Comparison of ENCODE assay signal across 8 cellular contexts in genomic region chr1:171081220-171081993, GRCh38. TPM values are rescaled to one million over a fixed set of nuclear protein-coding genes. Genes with fewer than 3 reads are reported as not detected.
A peak's percentile ranks its signal among the peaks of the same experiment; 100 is the strongest.
DNase-seq lines count a peak whose midpoint lies in the region; ATAC-seq and TF ChIP-seq lines count a peak whose summit lies in the region.

No MANE protein-coding gene starts in this region.

- no peak overlapping the region for H3K9ac ChIP-seq in endodermal cell (ENCODE audit: extremely low read depth, low read length, poor library complexity, severe bottlenecking)

- no peak overlapping the region for H3K27ac ChIP-seq in endodermal cell (ENCODE audit: low read depth, low read length)

- H3K36me3 ChIP-seq in endodermal cell (ENCODE audit: control insufficient read depth, insufficient read depth, low read length), result no peaks in the 10 kb centered on the region

- H3K9me3 Mint-ChIP-seq in endodermal cell (no peaks in the 10 kb centered on the region), neural crest cell (no peaks in the 10 kb centered on the region)
- H3K9me3 Mint-ChIP-seq in activated naive CD8-positive, alpha-beta T cell treated with anti-CD3 and anti-CD28 coated beads, Interleukin-2, amount 50 U/mL, for 24 hours, result no peaks in the 10 kb centered on the region

- H3K27me3 Mint-ChIP-seq in endodermal cell (ENCODE audit: insufficient read depth), result no peaks in the 10 kb centered on the region
- no peaks in the 10 kb centered on the region for H3K27me3 Mint-ChIP-seq in neural crest cell (ENCODE audit: low read depth)
- no peaks in the 10 kb centered on the region for H3K27me3 Mint-ChIP-seq in activated naive CD8-positive, alpha-beta T cell treated with anti-CD3 and anti-CD28 coated beads, Interleukin-2, amount 50 U/mL, for 24 hours

- H3K4me3 ChIP-seq in endodermal cell (ENCODE audit: low read length), result no peak overlapping the region

- 90 to 94% methylated on average over 4 of the region's 4 CpGs for WGBS in endodermal cell (ENCODE audit: insufficient coverage in 1 of 2, insufficient read length in 1 of 2), 2 experiments

- ATAC-seq in activated naive CD8-positive, alpha-beta T cell treated with anti-CD3 and anti-CD28 coated beads, Interleukin-2, amount 50 U/mL, for 24 hours, result no peak

- H3K27me3 ChIP-seq in endodermal cell (ENCODE audit: control insufficient read depth, insufficient read depth, low read length, poor library complexity, severe bottlenecking), result no peaks in the 10 kb centered on the region

- no peaks in the 10 kb centered on the region for H3K9me3 ChIP-seq in endodermal cell (ENCODE audit: control insufficient read depth, low read length)

- TF ChIP-seq CTCF in endodermal cell (conservative IDR thresholded peaks at IDR 0.05), result peak; percentile 70
- peak; percentile 59 for TF ChIP-seq CTCF in neural crest cell (conservative IDR thresholded peaks at IDR 0.05)

- DNase-seq in EL (peak; percentile 8), NCI-H69 (lab: John Stamatoyannopoulos, UW) (peak; percentile 8), endodermal cell (no peak), neural crest cell (ENCODE audit: low read depth, low spot score) (no peak), NCI-H2227 (lab: John Stamatoyannopoulos, UW; ENCODE audit: unreplicated experiment) (no peak), NCI-H2081 treated with DMSO at 0.1 percent for 48 hours (lab: John Stamatoyannopoulos, UW) (no peak), HuH-7.5 (ENCODE audit: low spot score) (no peak)
- no peak for DNase-seq in activated naive CD8-positive, alpha-beta T cell treated with anti-CD3 and anti-CD28 coated beads, Interleukin-2, amount 50 U/mL, for 24 hours

- H3K4me1 Mint-ChIP-seq in endodermal cell (no peaks in the 10 kb centered on the region), neural crest cell (no peaks in the 10 kb centered on the region)
- H3K4me1 Mint-ChIP-seq in activated naive CD8-positive, alpha-beta T cell treated with anti-CD3 and anti-CD28 coated beads, Interleukin-2, amount 50 U/mL, for 24 hours, result no peaks in the 10 kb centered on the region

- H3K4me3 Mint-ChIP-seq in endodermal cell (no peak overlapping the region), neural crest cell (no peak overlapping the region)
- no peak overlapping the region for H3K4me3 Mint-ChIP-seq in activated naive CD8-positive, alpha-beta T cell treated with anti-CD3 and anti-CD28 coated beads, Interleukin-2, amount 50 U/mL, for 24 hours

- peak overlapping the region; percentile 25 for H3K27ac Mint-ChIP-seq in endodermal cell
- no peak overlapping the region for H3K27ac Mint-ChIP-seq in neural crest cell (ENCODE audit: unreplicated experiment)
- H3K27ac Mint-ChIP-seq in activated naive CD8-positive, alpha-beta T cell treated with anti-CD3 and anti-CD28 coated beads, Interleukin-2, amount 50 U/mL, for 24 hours, result no peak overlapping the region

- H3K36me3 Mint-ChIP-seq in endodermal cell (ENCODE audit: low read depth) (no peaks in the 10 kb centered on the region), neural crest cell (ENCODE audit: low read depth) (no peaks in the 10 kb centered on the region)
- no peaks in the 10 kb centered on the region for H3K36me3 Mint-ChIP-seq in activated naive CD8-positive, alpha-beta T cell treated with anti-CD3 and anti-CD28 coated beads, Interleukin-2, amount 50 U/mL, for 24 hours (ENCODE audit: low read depth)

- no peaks in the 10 kb centered on the region for H3K4me1 ChIP-seq in endodermal cell (ENCODE audit: control insufficient read depth, insufficient read depth, low read length)

RNA-seq across cellular contexts. Expression of gene FMO3, which starts 9.3 kb away (rescaled TPM):
- total RNA-seq in endodermal cell (not detected), neural crest cell (not detected in 2 replicates)
- polyA plus RNA-seq in endodermal cell (2013, experiment 1 of 2), result not detected
- polyA plus RNA-seq in endodermal cell (2013, experiment 2 of 2), result not detected

Comparison
In these comparisons a context has a peak if more than half of its experiments do, and no peak if none do; other contexts are left out.
1. DNase-seq: peak in EL (single experiment) and NCI-H69 (single experiment); none in endodermal cell (single experiment), neural crest cell (single experiment), NCI-H2227 (single experiment), NCI-H2081 treated with DMSO at 0.1 percent for 48 hours (single experiment), HuH-7.5 (single experiment) and activated naive CD8-positive, alpha-beta T cell treated with anti-CD3 and anti-CD28 coated beads, Interleukin-2, amount 50 U/mL, for 24 hours (single experiment).